1 cellular context compared by ENCODE assay signal in the genomic region with DNA sequence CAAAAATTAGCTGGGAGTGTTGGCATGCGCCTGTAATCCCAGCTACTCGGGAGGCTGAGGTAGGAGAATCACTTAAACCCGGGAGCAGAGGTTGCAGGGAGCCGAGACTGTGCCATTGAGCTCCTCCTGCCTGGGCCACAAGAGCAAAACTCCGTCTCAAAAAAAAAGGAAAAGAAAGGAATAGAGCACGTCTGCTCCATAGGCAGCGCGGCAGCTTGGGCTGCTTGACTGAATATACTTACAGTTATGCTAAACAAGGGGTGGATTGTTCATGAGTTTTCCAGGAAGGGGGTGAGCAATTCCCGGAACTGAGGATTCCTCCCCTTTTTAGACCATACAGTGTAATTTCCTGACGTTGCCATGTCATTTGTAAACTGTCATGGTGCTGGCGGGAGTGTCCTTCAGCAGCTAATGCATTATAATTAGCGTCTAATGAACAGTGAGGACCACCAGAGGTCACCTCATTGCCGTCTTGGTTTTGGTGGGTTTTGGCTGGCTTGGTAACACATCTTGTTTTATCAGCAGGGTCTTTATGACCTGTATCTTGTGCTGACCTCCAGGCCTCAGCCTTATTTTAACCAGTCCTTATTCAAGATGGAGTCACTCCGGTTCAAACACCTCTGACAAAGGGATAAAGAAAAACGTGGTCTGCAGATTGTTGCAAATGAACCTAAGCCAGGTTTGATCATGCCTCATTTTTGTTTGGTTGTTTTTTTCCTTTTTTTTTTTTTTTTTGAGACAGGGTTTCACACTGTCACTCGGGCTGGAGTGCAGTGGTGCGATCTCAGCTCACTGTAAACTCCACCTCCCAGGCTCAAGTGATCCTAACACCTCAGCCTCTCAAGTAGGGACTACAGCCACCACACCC.
TF ChIP-seq lines count a peak whose summit lies in the region.

No MANE protein-coding gene starts in this region.

TF ChIP-seq in K562, 482 proteins besides CTCF, POLR2A, EP300 and RAD21 (continued from another document and continues in another):
- TF ChIP-seq ZNF764 (CRISPR knock-in tag; IDR thresholded peaks at IDR 0.05; ENCODE audit: low read depth) (peak; percentile 76), MAFF (IDR thresholded peaks at IDR 0.05; ENCODE audit: low read length) (no peak), ZBTB5 (IDR thresholded peaks at IDR 0.05) (peak; percentile 88), FOS (IDR thresholded peaks at IDR 0.05; ENCODE audit: extremely low read depth, insufficient read length) (no peak), RBM14 (IDR thresholded peaks at IDR 0.05; ENCODE audit: borderline replicate concordance, insufficient read depth, low read depth, low read length) (no peak), NFXL1 (CRISPR knock-in tag; IDR thresholded peaks at IDR 0.05) (peak; percentile 100), TAF7 (tag; IDR thresholded peaks at IDR 0.05) (peak; percentile 100), ESRRB (CRISPR knock-in tag; IDR thresholded peaks at IDR 0.05; ENCODE audit: borderline replicate concordance) (peak; percentile 94), NFE2 (IDR thresholded peaks at IDR 0.05; ENCODE audit: low read depth) (peak; percentile 48; the same call in 1 of the 2 replicates), SMAD4 (CRISPR knock-in tag; conservative IDR thresholded peaks at IDR 0.05) (peak; percentile 100), EWSR1 (IDR thresholded peaks at IDR 0.05; ENCODE audit: borderline replicate concordance, low read depth, partially characterized antibody) (no peak), POLR3A (IDR thresholded peaks at IDR 0.05; ENCODE audit: borderline replicate concordance, extremely low read depth, insufficient read depth, insufficient read length) (no peak), HMG20B (CRISPR knock-in tag; IDR thresholded peaks at IDR 0.05) (peak; percentile 96), MAFG (tag; conservative IDR thresholded peaks at IDR 0.05) (peak; percentile 89), ZNF77 (CRISPR knock-in tag; IDR thresholded peaks at IDR 0.05) (peak; percentile 64; the same call in 1 of the 2 replicates), NCOA1 (IDR thresholded peaks at IDR 0.05; ENCODE audit: low read depth) (peak; percentile 43; the same call in 1 of the 2 replicates), ZNF24 (IDR thresholded peaks at IDR 0.05) (no peak), SREBF2 (CRISPR knock-in tag; IDR thresholded peaks at IDR 0.05) (no peak), KHSRP (IDR thresholded peaks at IDR 0.05) (no peak), NR0B1 (IDR thresholded peaks at IDR 0.05; ENCODE audit: partially characterized antibody) (no peak), KAT7 (CRISPR knock-in tag; IDR thresholded peaks at IDR 0.05; ENCODE audit: borderline replicate concordance) (no peak), RAD51 (IDR thresholded peaks at IDR 0.05; ENCODE audit: borderline replicate concordance, low read depth) (no peak), ZNF174 (CRISPR knock-in tag; IDR thresholded peaks at IDR 0.05) (peak; percentile 99), SIRT6 (IDR thresholded peaks at IDR 0.05; ENCODE audit: low read depth, low read length) (no peak), SETDB1 (IDR thresholded peaks at IDR 0.05; ENCODE audit: low read length) (no peak), RNF219 (CRISPR knock-in tag; IDR thresholded peaks at IDR 0.05) (peak; percentile 98), ZKSCAN8 (CRISPR knock-in tag; IDR thresholded peaks at IDR 0.05) (peak; percentile 99), SLC30A9 (CRISPR knock-in tag; IDR thresholded peaks at IDR 0.05) (peak; percentile 96), PRPF4 (IDR thresholded peaks at IDR 0.05; ENCODE audit: insufficient read depth, low read depth, low read length, poor library complexity, severe bottlenecking) (no peak)
- TF ChIP-seq, protein P1, sequence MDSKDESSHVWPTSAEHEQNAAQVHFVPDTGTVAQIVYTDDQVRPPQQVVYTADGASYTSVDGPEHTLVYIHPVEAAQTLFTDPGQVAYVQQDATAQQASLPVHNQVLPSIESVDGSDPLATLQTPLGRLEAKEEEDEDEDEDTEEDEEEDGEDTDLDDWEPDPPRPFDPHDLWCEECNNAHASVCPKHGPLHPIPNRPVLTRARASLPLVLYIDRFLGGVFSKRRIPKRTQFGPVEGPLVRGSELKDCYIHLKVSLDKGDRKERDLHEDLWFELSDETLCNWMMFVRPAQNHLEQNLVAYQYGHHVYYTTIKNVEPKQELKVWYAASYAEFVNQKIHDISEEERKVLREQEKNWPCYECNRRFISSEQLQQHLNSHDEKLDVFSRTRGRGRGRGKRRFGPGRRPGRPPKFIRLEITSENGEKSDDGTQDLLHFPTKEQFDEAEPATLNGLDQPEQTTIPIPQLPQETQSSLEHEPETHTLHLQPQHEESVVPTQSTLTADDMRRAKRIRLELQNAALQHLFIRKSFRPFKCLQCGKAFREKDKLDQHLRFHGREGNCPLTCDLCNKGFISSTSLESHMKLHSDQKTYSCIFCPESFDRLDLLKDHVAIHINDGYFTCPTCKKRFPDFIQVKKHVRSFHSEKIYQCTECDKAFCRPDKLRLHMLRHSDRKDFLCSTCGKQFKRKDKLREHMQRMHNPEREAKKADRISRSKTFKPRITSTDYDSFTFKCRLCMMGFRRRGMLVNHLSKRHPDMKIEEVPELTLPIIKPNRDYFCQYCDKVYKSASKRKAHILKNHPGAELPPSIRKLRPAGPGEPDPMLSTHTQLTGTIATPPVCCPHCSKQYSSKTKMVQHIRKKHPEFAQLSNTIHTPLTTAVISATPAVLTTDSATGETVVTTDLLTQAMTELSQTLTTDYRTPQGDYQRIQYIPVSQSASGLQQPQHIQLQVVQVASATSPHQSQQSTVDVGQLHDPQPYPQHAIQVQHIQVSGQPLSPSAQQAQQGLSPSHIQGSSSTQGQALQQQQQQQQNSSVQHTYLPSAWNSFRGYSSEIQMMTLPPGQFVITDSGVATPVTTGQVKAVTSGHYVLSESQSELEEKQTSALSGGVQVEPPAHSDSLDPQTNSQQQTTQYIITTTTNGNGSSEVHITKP (IDR thresholded peaks at IDR 0.05; ENCODE audit: partially characterized antibody), result peak; percentile 97
- TF ChIP-seq, protein P2, sequence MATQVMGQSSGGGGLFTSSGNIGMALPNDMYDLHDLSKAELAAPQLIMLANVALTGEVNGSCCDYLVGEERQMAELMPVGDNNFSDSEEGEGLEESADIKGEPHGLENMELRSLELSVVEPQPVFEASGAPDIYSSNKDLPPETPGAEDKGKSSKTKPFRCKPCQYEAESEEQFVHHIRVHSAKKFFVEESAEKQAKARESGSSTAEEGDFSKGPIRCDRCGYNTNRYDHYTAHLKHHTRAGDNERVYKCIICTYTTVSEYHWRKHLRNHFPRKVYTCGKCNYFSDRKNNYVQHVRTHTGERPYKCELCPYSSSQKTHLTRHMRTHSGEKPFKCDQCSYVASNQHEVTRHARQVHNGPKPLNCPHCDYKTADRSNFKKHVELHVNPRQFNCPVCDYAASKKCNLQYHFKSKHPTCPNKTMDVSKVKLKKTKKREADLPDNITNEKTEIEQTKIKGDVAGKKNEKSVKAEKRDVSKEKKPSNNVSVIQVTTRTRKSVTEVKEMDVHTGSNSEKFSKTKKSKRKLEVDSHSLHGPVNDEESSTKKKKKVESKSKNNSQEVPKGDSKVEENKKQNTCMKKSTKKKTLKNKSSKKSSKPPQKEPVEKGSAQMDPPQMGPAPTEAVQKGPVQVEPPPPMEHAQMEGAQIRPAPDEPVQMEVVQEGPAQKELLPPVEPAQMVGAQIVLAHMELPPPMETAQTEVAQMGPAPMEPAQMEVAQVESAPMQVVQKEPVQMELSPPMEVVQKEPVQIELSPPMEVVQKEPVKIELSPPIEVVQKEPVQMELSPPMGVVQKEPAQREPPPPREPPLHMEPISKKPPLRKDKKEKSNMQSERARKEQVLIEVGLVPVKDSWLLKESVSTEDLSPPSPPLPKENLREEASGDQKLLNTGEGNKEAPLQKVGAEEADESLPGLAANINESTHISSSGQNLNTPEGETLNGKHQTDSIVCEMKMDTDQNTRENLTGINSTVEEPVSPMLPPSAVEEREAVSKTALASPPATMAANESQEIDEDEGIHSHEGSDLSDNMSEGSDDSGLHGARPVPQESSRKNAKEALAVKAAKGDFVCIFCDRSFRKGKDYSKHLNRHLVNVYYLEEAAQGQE (CRISPR knock-in tag; IDR thresholded peaks at IDR 0.05; ENCODE audit: low read depth), result peak; percentile 92
- TF ChIP-seq, protein P3, sequence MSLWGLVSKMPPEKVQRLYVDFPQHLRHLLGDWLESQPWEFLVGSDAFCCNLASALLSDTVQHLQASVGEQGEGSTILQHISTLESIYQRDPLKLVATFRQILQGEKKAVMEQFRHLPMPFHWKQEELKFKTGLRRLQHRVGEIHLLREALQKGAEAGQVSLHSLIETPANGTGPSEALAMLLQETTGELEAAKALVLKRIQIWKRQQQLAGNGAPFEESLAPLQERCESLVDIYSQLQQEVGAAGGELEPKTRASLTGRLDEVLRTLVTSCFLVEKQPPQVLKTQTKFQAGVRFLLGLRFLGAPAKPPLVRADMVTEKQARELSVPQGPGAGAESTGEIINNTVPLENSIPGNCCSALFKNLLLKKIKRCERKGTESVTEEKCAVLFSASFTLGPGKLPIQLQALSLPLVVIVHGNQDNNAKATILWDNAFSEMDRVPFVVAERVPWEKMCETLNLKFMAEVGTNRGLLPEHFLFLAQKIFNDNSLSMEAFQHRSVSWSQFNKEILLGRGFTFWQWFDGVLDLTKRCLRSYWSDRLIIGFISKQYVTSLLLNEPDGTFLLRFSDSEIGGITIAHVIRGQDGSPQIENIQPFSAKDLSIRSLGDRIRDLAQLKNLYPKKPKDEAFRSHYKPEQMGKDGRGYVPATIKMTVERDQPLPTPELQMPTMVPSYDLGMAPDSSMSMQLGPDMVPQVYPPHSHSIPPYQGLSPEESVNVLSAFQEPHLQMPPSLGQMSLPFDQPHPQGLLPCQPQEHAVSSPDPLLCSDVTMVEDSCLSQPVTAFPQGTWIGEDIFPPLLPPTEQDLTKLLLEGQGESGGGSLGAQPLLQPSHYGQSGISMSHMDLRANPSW (CRISPR knock-in tag; IDR thresholded peaks at IDR 0.05), result no peak
- TF ChIP-seq, protein P4, sequence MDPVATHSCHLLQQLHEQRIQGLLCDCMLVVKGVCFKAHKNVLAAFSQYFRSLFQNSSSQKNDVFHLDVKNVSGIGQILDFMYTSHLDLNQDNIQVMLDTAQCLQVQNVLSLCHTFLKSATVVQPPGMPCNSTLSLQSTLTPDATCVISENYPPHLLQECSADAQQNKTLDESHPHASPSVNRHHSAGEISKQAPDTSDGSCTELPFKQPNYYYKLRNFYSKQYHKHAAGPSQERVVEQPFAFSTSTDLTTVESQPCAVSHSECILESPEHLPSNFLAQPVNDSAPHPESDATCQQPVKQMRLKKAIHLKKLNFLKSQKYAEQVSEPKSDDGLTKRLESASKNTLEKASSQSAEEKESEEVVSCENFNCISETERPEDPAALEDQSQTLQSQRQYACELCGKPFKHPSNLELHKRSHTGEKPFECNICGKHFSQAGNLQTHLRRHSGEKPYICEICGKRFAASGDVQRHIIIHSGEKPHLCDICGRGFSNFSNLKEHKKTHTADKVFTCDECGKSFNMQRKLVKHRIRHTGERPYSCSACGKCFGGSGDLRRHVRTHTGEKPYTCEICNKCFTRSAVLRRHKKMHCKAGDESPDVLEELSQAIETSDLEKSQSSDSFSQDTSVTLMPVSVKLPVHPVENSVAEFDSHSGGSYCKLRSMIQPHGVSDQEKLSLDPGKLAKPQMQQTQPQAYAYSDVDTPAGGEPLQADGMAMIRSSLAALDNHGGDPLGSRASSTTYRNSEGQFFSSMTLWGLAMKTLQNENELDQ (CRISPR knock-in tag; IDR thresholded peaks at IDR 0.05; ENCODE audit: borderline replicate concordance), result no peak; the same call in 1 of the 2 replicates
- TF ChIP-seq, protein P5, sequence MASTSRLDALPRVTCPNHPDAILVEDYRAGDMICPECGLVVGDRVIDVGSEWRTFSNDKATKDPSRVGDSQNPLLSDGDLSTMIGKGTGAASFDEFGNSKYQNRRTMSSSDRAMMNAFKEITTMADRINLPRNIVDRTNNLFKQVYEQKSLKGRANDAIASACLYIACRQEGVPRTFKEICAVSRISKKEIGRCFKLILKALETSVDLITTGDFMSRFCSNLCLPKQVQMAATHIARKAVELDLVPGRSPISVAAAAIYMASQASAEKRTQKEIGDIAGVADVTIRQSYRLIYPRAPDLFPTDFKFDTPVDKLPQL (IDR thresholded peaks at IDR 0.05; ENCODE audit: extremely low read depth, insufficient read length), result no peak
